Comparison of ENCODE assay signal across 9 cellular contexts in genomic region chr1:27960762-27961645, GRCh38. TPM values are rescaled to one million over a fixed set of nuclear protein-coding genes. Genes with fewer than 3 reads are reported as not detected.
DNase-seq lines count a peak whose midpoint lies in the region; ATAC-seq, FAIRE-seq and TF ChIP-seq lines count a peak whose summit lies in the region.
"Had no signal": no experiment of that assay in that cellular context is flagged by ENCODE, and none has a peak within 500 bp of the region (broad histone marks: within the 10 kb centered on the region; RNA-seq: fewer than 3 reads in every experiment).

No MANE protein-coding gene starts in this region.

- H3K4me3 ChIP-seq in ascending aorta (peak overlapping the region; percentile 68 to 74), kidney (ENCODE audit: low read length in 2 of 2) (peak overlapping the region; percentile 67 to 73), subcutaneous abdominal adipose tissue (ENCODE audit: low read depth in 1 of 5, low read length in 5 of 5) (peak overlapping the region; percentile 66 to 91 (median 81))

- TF ChIP-seq CTCF in ascending aorta (IDR thresholded peaks at IDR 0.05) (no peak), kidney (IDR thresholded peaks at IDR 0.05; ENCODE audit: borderline replicate concordance, extremely low read depth, insufficient read depth) (no peak)

- peak overlapping the region; percentile 35 for H3K27ac Mint-ChIP-seq in T-helper 2 cell treated with Interferon-gamma antibody and Interleukin-4, amounts not matched to agents 5 μg/mL and 100 μg/mL, for 36 hours

- H3K27me3 ChIP-seq in ascending aorta, result no peaks in the 10 kb centered on the region
- H3K27me3 ChIP-seq in subcutaneous abdominal adipose tissue (ENCODE audit: control insufficient read depth in 5 of 5, insufficient read depth in 4 of 5, low read length in 5 of 5), result no peaks in the 10 kb centered on the region

- DNase-seq in T-helper 2 cell treated with Interferon-gamma antibody and Interleukin-4, amounts not matched to agents 5 μg/mL and 100 μg/mL, for 36 hours (ENCODE audit: low spot score), result no peak
- DNase-seq in T-helper 2 cell (no peak), ascending aorta (ENCODE audit: low spot score in 2 of 2) (peak in 1 of 2 donors; percentile 80), kidney (no peak), NCI-H2081 treated with DMSO at 0.1 percent for 48 hours (lab: John Stamatoyannopoulos, UW) (no peak), NAMALWA (ENCODE audit: low spot score) (no peak)
- DNase-seq: NCI-H1694 treated with DMSO at 0.1 percent for 48 hours had no signal

- H3K36me3 Mint-ChIP-seq in T-helper 2 cell treated with Interferon-gamma antibody and Interleukin-4, amounts not matched to agents 5 μg/mL and 100 μg/mL, for 36 hours (ENCODE audit: low read depth), result no peaks in the 10 kb centered on the region

- H3K9ac ChIP-seq in kidney (ENCODE audit: low read length in 2 of 2), result peak overlapping the region; percentile 6 to 70
- H3K9ac ChIP-seq in subcutaneous abdominal adipose tissue (ENCODE audit: low read length in 5 of 5), result peak overlapping the region in 4 of 5 donors; percentile 79 to 94 (median 84)

- peaks cover 11 to 29% of the 10 kb centered on the region in 2 donors for H3K36me3 ChIP-seq in ascending aorta
- H3K36me3 ChIP-seq in kidney (ENCODE audit: control insufficient read depth in 1 of 2, insufficient read depth in 2 of 2, low read length in 2 of 2), result peaks cover 0 to 9% of the 10 kb centered on the region in 2 donors
- peaks cover 0 to 30% (median 20%) of the 10 kb centered on the region in 5 donors for H3K36me3 ChIP-seq in subcutaneous abdominal adipose tissue (ENCODE audit: control insufficient read depth in 5 of 5, insufficient read depth in 5 of 5, low read length in 5 of 5)

- H3K4me1 ChIP-seq in ascending aorta (peaks cover 6 to 11% of the 10 kb centered on the region in 2 donors), kidney (ENCODE audit: control insufficient read depth in 1 of 2, insufficient read depth in 1 of 2, low read depth in 1 of 2, low read length in 2 of 2) (peaks cover 0 to 12% of the 10 kb centered on the region in 2 donors), subcutaneous abdominal adipose tissue (ENCODE audit: control insufficient read depth in 5 of 5, insufficient read depth in 5 of 5, low read length in 5 of 5) (peaks cover 8 to 32% (median 24%) of the 10 kb centered on the region in 5 donors)

- no peak for FAIRE-seq in kidney (lab: Jason Lieb, UNC)

- ATAC-seq in GM21576 (IDR thresholded peaks at IDR 0.05; ENCODE audit: unreplicated experiment), result no peak

- H3K4me1 Mint-ChIP-seq in T-helper 2 cell treated with Interferon-gamma antibody and Interleukin-4, amounts not matched to agents 5 μg/mL and 100 μg/mL, for 36 hours (ENCODE audit: low read depth), result peaks cover 10% of the 10 kb centered on the region

- H3K9me3 ChIP-seq in ascending aorta (no peaks in the 10 kb centered on the region), kidney (ENCODE audit: control insufficient read depth in 1 of 2, low read length in 2 of 2) (no peaks in the 10 kb centered on the region), subcutaneous abdominal adipose tissue (ENCODE audit: control insufficient read depth in 5 of 5, low read length in 5 of 5) (no peaks in the 10 kb centered on the region)

- H3K4me3 Mint-ChIP-seq in T-helper 2 cell treated with Interferon-gamma antibody and Interleukin-4, amounts not matched to agents 5 μg/mL and 100 μg/mL, for 36 hours, result peak overlapping the region; percentile 70

- no peaks in the 10 kb centered on the region for H3K9me3 Mint-ChIP-seq in T-helper 2 cell treated with Interferon-gamma antibody and Interleukin-4, amounts not matched to agents 5 μg/mL and 100 μg/mL, for 36 hours

- intact Hi-C loops in ascending aorta (cut with DNase I) (no loop called here), kidney (cut with DNase I) (no loop called here)

- peak overlapping the region; percentile 87 to 93 for H3K27ac ChIP-seq in ascending aorta
- H3K27ac ChIP-seq in kidney (ENCODE audit: low read depth in 2 of 2, low read length in 2 of 2), result peak overlapping the region; percentile 84 to 96
- H3K27ac ChIP-seq in subcutaneous abdominal adipose tissue (ENCODE audit: low read depth, low read length), result peak overlapping the region; percentile 83

- no peaks in the 10 kb centered on the region for H3K27me3 Mint-ChIP-seq in T-helper 2 cell treated with Interferon-gamma antibody and Interleukin-4, amounts not matched to agents 5 μg/mL and 100 μg/mL, for 36 hours (ENCODE audit: low read depth)

RNA-seq across cellular contexts. Expression of gene XKR8, which starts 1.2 kb away (rescaled TPM):
- total RNA-seq in ascending aorta (15.6 TPM), kidney (8.2 TPM)
- polyA plus RNA-seq in kidney (ENCODE audit: insufficient read depth, low read depth, low replicate concordance), result 9.1 TPM

RNA-seq across cellular contexts. Expression of gene SMPDL3B, which starts 26.2 kb away (rescaled TPM):
- total RNA-seq in ascending aorta (not detected), kidney (9.7 TPM)
- polyA plus RNA-seq in kidney (ENCODE audit: insufficient read depth, low read depth, low replicate concordance), result 5.9 TPM

RNA-seq across cellular contexts. Expression of gene RPA2, which starts 46.6 kb away (rescaled TPM):
- 36.8 TPM for total RNA-seq in ascending aorta
- 36.0 TPM for total RNA-seq in kidney
- 32.6 TPM for polyA plus RNA-seq in kidney (ENCODE audit: insufficient read depth, low read depth, low replicate concordance)

Comparison
In these comparisons a context has a peak if more than half of its experiments do, and no peak if none do; other contexts are left out.
1. RNA of gene SMPDL3B, which starts 26.2 kb away (total RNA-seq): 9.7 TPM in kidney (single experiment); not detected in ascending aorta (single experiment); every median in the first group is over 10 times any median in the second.
2. Peak in every context shown above with its lines, with median percentiles within 50 percentile points of each other: H3K27ac ChIP-seq and H3K4me3 ChIP-seq.